Comparison of ENCODE assay signal across 19 cellular contexts in the genomic region with DNA sequence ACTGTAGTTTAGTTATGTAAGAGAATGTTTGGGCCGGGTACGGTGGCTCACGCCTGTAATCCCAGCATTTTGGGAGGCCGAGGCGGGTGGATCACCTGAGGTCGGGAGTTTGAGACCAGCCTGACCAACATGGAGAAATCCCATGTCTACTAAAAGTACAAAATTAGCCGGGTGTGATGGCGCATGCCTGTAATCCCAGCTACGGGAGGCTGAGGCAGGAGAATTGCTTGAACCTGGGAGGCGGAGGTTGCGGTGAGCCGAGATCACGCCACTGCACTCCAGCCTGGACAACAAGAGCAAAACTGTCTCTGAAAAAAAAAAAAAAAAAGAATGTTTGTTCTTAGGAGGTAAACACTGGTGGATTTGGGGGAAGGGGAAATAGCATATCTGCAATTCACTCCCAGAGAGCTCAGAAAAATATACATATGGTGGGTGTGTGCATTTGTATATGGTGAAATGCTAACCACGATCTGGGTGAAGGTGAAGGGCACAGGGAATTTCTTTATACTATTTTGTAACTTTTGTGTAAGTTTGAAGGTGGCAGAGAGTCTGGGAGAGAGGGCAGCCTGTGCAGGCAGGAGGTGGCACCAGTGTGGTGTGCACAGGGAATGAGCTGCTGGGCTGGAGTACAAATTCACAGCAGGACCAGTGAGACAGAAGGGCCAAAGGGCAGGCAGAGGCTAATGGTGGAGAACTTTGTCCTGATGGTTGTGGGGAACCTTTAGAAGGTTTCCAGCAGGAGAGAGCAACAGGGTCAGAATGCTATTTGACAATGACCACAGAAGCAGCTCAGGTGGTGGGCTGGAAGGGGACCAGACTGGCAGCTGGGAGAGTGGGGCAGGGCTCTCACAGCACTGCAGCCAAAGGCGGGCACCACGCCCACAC. TPM values are rescaled to one million over a fixed set of nuclear protein-coding genes. Genes with fewer than 3 reads are reported as not detected.
A peak's percentile ranks its signal among the peaks of the same experiment; 100 is the strongest.
DNase-seq lines count a peak whose midpoint lies in the region; ATAC-seq and TF ChIP-seq lines count a peak whose summit lies in the region.
"Had no signal": no experiment of that assay in that cellular context is flagged by ENCODE, and none has a peak within 500 bp of the region (broad histone marks: within the 10 kb centered on the region; RNA-seq: fewer than 3 reads in every experiment).

No MANE protein-coding gene starts in this region.

- H3K27me3 Mint-ChIP-seq in activated naive CD4-positive, alpha-beta T cell treated with anti-CD3 and anti-CD28 coated beads, Interleukin-2, amount 50 U/mL, for 24 hours: no peaks in the 10 kb centered on the region
- peaks cover 12% of the 10 kb centered on the region for H3K27me3 Mint-ChIP-seq in activated naive CD4-positive, alpha-beta T cell treated with anti-CD3 and anti-CD28 coated beads, Interleukin-2, amount 10 ng/mL, durations not matched to agents 7 days and 5 days

- H3K9ac ChIP-seq in subcutaneous abdominal adipose tissue (ENCODE audit: low read length in 5 of 5): no peak overlapping the region

- no peak overlapping the region for H3K4me3 Mint-ChIP-seq in activated naive CD4-positive, alpha-beta T cell treated with anti-CD3 and anti-CD28 coated beads, Interleukin-2, amount 50 U/mL, for 24 hours
- no peak overlapping the region for H3K4me3 Mint-ChIP-seq in activated naive CD4-positive, alpha-beta T cell treated with anti-CD3 and anti-CD28 coated beads, Interleukin-2, amount 10 ng/mL, durations not matched to agents 7 days and 5 days
- H3K4me3 Mint-ChIP-seq: CD4-positive, CD25-positive, alpha-beta regulatory T cell; WTC11 had no signal

- intact Hi-C loops in body of pancreas (cut with DNase I): no loop called here

- CTCF ChIA-PET in activated naive CD4-positive, alpha-beta T cell treated with anti-CD3 and anti-CD28 coated beads, Interleukin-2, amount 10 ng/mL, durations not matched to agents 7 days and 5 days (lab: Charles Lee): interaction anchor here (0.6 kb wide), 1 partner anchor 345 kb away, joined by 3 read pairs; no protein-coding TSS in a partner anchor

- TF ChIP-seq POLR2A in body of pancreas (IDR thresholded peaks at IDR 0.05): peak in 2 of 3 donors; percentile 42 to 50

- TF ChIP-seq CTCF in body of pancreas (IDR thresholded peaks at IDR 0.05): peak in 1 of 7 experiments; percentile 6

- H3K36me3 ChIP-seq in body of pancreas (replicated peaks in 1 of 2; ENCODE audit: insufficient read depth in 1 of 2, low read depth in 2 of 2): no peaks in the 10 kb centered on the region
- no peaks in the 10 kb centered on the region for H3K36me3 ChIP-seq in subcutaneous abdominal adipose tissue (ENCODE audit: control insufficient read depth in 5 of 5, insufficient read depth in 5 of 5, low read length in 5 of 5)
- H3K36me3 ChIP-seq: gastrocnemius medialis, HAP-1, ovary had no signal

- H3K4me1 ChIP-seq in body of pancreas (peaks cover 45% of the 10 kb centered on the region), subcutaneous abdominal adipose tissue (ENCODE audit: control insufficient read depth in 5 of 5, insufficient read depth in 5 of 5, low read length in 5 of 5) (peaks cover 0 to 23% (median 15%) of the 10 kb centered on the region in 5 donors)
- H3K4me1 ChIP-seq: gastrocnemius medialis, HAP-1 had no signal

- H3K27ac ChIP-seq in body of pancreas: peak overlapping the region; percentile 73 to 86 (median 77)
- peak overlapping the region; percentile 37 for H3K27ac ChIP-seq in subcutaneous abdominal adipose tissue (ENCODE audit: low read depth, low read length)
- H3K27ac ChIP-seq: gastrocnemius medialis, ovary had no signal

- peak overlapping the region; percentile 51 for H3K27ac Mint-ChIP-seq in activated naive CD4-positive, alpha-beta T cell treated with anti-CD3 and anti-CD28 coated beads, Interleukin-2, amount 50 U/mL, for 24 hours
- H3K27ac Mint-ChIP-seq in activated naive CD4-positive, alpha-beta T cell treated with anti-CD3 and anti-CD28 coated beads, Interleukin-2, amount 10 ng/mL, durations not matched to agents 7 days and 5 days: no peak overlapping the region
- H3K27ac Mint-ChIP-seq: CD4-positive, CD25-positive, alpha-beta regulatory T cell; WTC11 had no signal

- H3K4me1 Mint-ChIP-seq in activated naive CD4-positive, alpha-beta T cell treated with anti-CD3 and anti-CD28 coated beads, Interleukin-2, amount 50 U/mL, for 24 hours: no peaks in the 10 kb centered on the region
- H3K4me1 Mint-ChIP-seq in activated naive CD4-positive, alpha-beta T cell treated with anti-CD3 and anti-CD28 coated beads, Interleukin-2, amount 10 ng/mL, durations not matched to agents 7 days and 5 days: no peaks in the 10 kb centered on the region
- H3K4me1 Mint-ChIP-seq: CD4-positive, CD25-positive, alpha-beta regulatory T cell; WTC11 had no signal

- H3K27me3 ChIP-seq in body of pancreas (no peaks in the 10 kb centered on the region), subcutaneous abdominal adipose tissue (ENCODE audit: control insufficient read depth in 5 of 5, insufficient read depth in 4 of 5, low read length in 5 of 5) (no peaks in the 10 kb centered on the region)
- H3K27me3 ChIP-seq: gastrocnemius medialis, ovary had no signal

- no peak overlapping the region for H3K4me3 ChIP-seq in body of pancreas
- no peak overlapping the region for H3K4me3 ChIP-seq in subcutaneous abdominal adipose tissue (ENCODE audit: low read depth in 1 of 5, low read length in 5 of 5)
- H3K4me3 ChIP-seq: gastrocnemius medialis, HAP-1, ovary had no signal

- no peaks in the 10 kb centered on the region for H3K36me3 Mint-ChIP-seq in activated naive CD4-positive, alpha-beta T cell treated with anti-CD3 and anti-CD28 coated beads, Interleukin-2, amount 50 U/mL, for 24 hours
- H3K36me3 Mint-ChIP-seq in activated naive CD4-positive, alpha-beta T cell treated with anti-CD3 and anti-CD28 coated beads, Interleukin-2, amount 10 ng/mL, durations not matched to agents 7 days and 5 days: no peaks in the 10 kb centered on the region
- H3K36me3 Mint-ChIP-seq: IgD-negative memory B cell, WTC11 had no signal

- ATAC-seq in body of pancreas: peak; percentile 93
- ATAC-seq in HG02588 (IDR thresholded peaks at IDR 0.05; ENCODE audit: unreplicated experiment): no peak
- ATAC-seq in GM21515 (IDR thresholded peaks at IDR 0.05; ENCODE audit: unreplicated experiment): no peak
- no peak for ATAC-seq in GM21381 (IDR thresholded peaks at IDR 0.05; ENCODE audit: unreplicated experiment)
- ATAC-seq: WTC11 had no signal

- DNase-seq in activated naive CD4-positive, alpha-beta T cell treated with anti-CD3 and anti-CD28 coated beads, Interleukin-2, amount 10 ng/mL, durations not matched to agents 7 days and 5 days: no peak
- DNase-seq in body of pancreas (peak; percentile 94 to 97 (median 95)), mucosa of gallbladder (ENCODE audit: low spot score) (peak; percentile 9)
- DNase-seq: activated gamma-delta T cell; amygdala; CD4-positive, CD25-positive, alpha-beta regulatory T cell; gastrocnemius medialis; NCI-H748 treated with DMSO at 0.1 percent for 48 hours; OCI-M1; ovary; stimulated activated CD4-positive, alpha-beta T cell treated with anti-CD3 and anti-CD28 coated beads, Interleukin-4, amount 100 ng/mL, for 1 hour had no signal

- H3K9me3 ChIP-seq in body of pancreas: no peaks in the 10 kb centered on the region
- peaks cover 0 to 6% (median 5%) of the 10 kb centered on the region in 5 donors for H3K9me3 ChIP-seq in subcutaneous abdominal adipose tissue (ENCODE audit: control insufficient read depth in 5 of 5, low read length in 5 of 5)
- H3K9me3 ChIP-seq: gastrocnemius medialis, HAP-1, ovary had no signal

- WGBS in body of pancreas, 2 donors: 62 to 63% methylated on average over 16 of the region's 16 CpGs

- no peaks in the 10 kb centered on the region for H3K9me3 Mint-ChIP-seq in activated naive CD4-positive, alpha-beta T cell treated with anti-CD3 and anti-CD28 coated beads, Interleukin-2, amount 50 U/mL, for 24 hours
- peaks cover 3% of the 10 kb centered on the region for H3K9me3 Mint-ChIP-seq in activated naive CD4-positive, alpha-beta T cell treated with anti-CD3 and anti-CD28 coated beads, Interleukin-2, amount 10 ng/mL, durations not matched to agents 7 days and 5 days
- H3K9me3 Mint-ChIP-seq: WTC11 had no signal

RNA-seq across cellular contexts. Expression of gene SSR1, which starts 42.4 kb away (rescaled TPM):
- 10 to 100 TPM; 50.1 TPM for total RNA-seq in body of pancreas
- total RNA-seq in mucosa of gallbladder: 130 TPM
